9 cellular contexts compared by ENCODE assay signal in the genomic region with DNA sequence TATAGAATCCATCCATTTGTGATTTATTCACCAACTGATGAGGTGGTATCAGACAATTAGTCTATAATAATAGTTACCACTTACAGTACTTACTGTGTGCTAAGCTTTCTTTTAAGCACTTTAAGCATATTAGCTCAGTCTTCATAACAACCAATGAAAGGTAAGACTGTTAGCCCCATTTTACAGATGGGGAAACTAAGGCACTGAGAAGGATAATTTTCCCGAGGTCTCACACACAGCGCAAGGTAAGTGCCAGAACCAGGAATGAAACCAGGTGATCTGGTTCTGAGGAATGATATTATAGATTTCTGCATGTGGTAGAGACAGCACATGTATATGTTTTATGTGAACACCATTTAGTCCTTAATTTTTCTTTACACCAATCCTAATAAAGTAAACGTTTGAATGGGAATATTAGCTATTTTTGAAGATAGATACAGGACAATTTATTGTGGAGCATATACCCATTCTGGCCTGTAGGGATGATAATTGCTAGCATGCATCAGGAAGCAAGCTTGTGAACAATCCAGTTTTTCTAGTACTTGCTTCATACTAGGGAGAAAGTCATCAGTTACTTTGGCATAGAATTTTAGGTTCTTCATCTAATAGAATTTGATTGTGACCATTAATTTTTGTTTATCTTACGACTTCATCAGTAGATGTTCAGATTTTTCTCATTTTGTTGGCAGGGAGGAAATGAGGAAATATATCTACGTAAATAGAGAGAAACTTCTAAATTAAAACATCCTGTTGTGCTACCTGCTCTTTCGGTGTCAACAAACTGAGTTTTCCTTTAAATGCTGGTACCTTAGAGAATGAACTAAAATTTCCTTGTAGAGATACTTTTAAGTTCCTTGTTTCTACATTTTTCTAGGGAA. TPM values are rescaled to one million over a fixed set of nuclear protein-coding genes. Genes with fewer than 3 reads are reported as not detected.
DNase-seq lines count a peak whose midpoint lies in the region; ATAC-seq and TF ChIP-seq lines count a peak whose summit lies in the region.
"Had no signal": no experiment of that assay in that cellular context is flagged by ENCODE, and none has a peak within 500 bp of the region (broad histone marks: within the 10 kb centered on the region; RNA-seq: fewer than 3 reads in every experiment).

No MANE protein-coding gene starts in this region.

- POLR2A ChIA-PET in CD4-positive, alpha-beta memory T cell (lab: Charles Lee; ENCODE audit: partially characterized antibody) = interaction anchor here (1.0 to 2.5 kb wide), 9 partner anchors 8 to 93 kb away, joined by 3 to 22 read pairs (median 4); partner anchors contain the start of genes PABPC1L, STK4 and TOMM34

- H3K9me3 Mint-ChIP-seq in CD4-positive, alpha-beta memory T cell = no peaks in the 10 kb centered on the region
- H3K9me3 Mint-ChIP-seq in natural killer cell = no peaks in the 10 kb centered on the region

- ATAC-seq in natural killer cell (no peak), HG03045 (IDR thresholded peaks at IDR 0.05; ENCODE audit: unreplicated experiment) (no peak), GM21717 (IDR thresholded peaks at IDR 0.05; ENCODE audit: unreplicated experiment) (no peak), GM19023 (IDR thresholded peaks at IDR 0.05; ENCODE audit: unreplicated experiment) (no peak)

- no peaks in the 10 kb centered on the region for H3K27me3 Mint-ChIP-seq in CD4-positive, alpha-beta memory T cell
- no peaks in the 10 kb centered on the region for H3K27me3 Mint-ChIP-seq in natural killer cell (ENCODE audit: low read depth in 2 of 2)

- BruUV-seq in mammary epithelial cell (replicated peaks; lab: Mats Ljungman, UMichigan) = no TSS peak

- H3K4me1 Mint-ChIP-seq in CD4-positive, alpha-beta memory T cell = peaks cover 52 to 89% (median 70%) of the 10 kb centered on the region in 4 donors
- peaks cover 62 to 85% of the 10 kb centered on the region in 2 donors for H3K4me1 Mint-ChIP-seq in natural killer cell

- no peaks in the 10 kb centered on the region for H3K36me3 ChIP-seq in CD4-positive, alpha-beta memory T cell (ENCODE audit: insufficient read depth, low read length)
- H3K36me3 ChIP-seq in mammary epithelial cell (ENCODE audit: insufficient read depth, low read length) = peaks cover 18% of the 10 kb centered on the region

- H3K9ac ChIP-seq in mammary epithelial cell (ENCODE audit: insufficient read depth, low read length) = no peak overlapping the region

- peak overlapping the region; percentile 65 to 98 (median 97) for H3K4me3 Mint-ChIP-seq in CD4-positive, alpha-beta memory T cell
- peak overlapping the region; percentile 98 for H3K4me3 Mint-ChIP-seq in natural killer cell

- peak in 3 of 5 donors; percentile 24 to 34 (median 33) for DNase-seq in CD4-positive, alpha-beta memory T cell
- DNase-seq in LHCN-M2 (ENCODE audit: low read depth) = peak; percentile 15
- peak; percentile 54 for DNase-seq in mammary epithelial cell
- DNase-seq in natural killer cell = no peak
- DNase-seq in cerebellar cortex (ENCODE audit: low spot score) = no peak
- DNase-seq: erythroblast had no signal

- peak overlapping the region; percentile 82 to 97 (median 86) for H3K27ac Mint-ChIP-seq in CD4-positive, alpha-beta memory T cell
- H3K27ac Mint-ChIP-seq in natural killer cell = peak overlapping the region; percentile 93 to 97

- peaks cover 78% of the 10 kb centered on the region for H3K79me2 ChIP-seq in mammary epithelial cell (ENCODE audit: insufficient read depth, low read length)

- H3K36me3 Mint-ChIP-seq in CD4-positive, alpha-beta memory T cell = peaks cover 0 to 55% of the 10 kb centered on the region in 2 donors
- no peaks in the 10 kb centered on the region for H3K36me3 Mint-ChIP-seq in natural killer cell

- H3K4me2 ChIP-seq in mammary epithelial cell (ENCODE audit: insufficient read depth, low read depth, low read length) = peak overlapping the region; percentile 70

- CTCF ChIA-PET in CD4-positive, alpha-beta memory T cell (lab: Charles Lee; ENCODE audit: partially characterized antibody) = interaction anchor here (1.0 to 3.4 kb wide), 10 partner anchors 9 to 576 kb away, joined by 3 to 32 read pairs (median 6); partner anchors contain the start of genes PABPC1L and TOMM34
- CTCF ChIA-PET in mammary epithelial cell (lab: Charles Lee; ENCODE audit: low non-redundant PET) = interaction anchor here (0.6 kb wide), 1 partner anchor 225 kb away, joined by 3 read pairs; no protein-coding TSS in a partner anchor

- H4K20me1 ChIP-seq in mammary epithelial cell (ENCODE audit: insufficient read depth, low read length) = peaks cover 16% of the 10 kb centered on the region

- in situ Hi-C loops in mammary epithelial cell (cut with MboI; ENCODE audit: low sequenced_read_pairs in 2 of 2) = no loop called here

- peak overlapping the region; percentile 39 to 82 for H3K4me3 ChIP-seq in CD4-positive, alpha-beta memory T cell (ENCODE audit: low read length in 2 of 2)
- H3K4me3 ChIP-seq in mammary epithelial cell (replicated peaks in 1 of 3; ENCODE audit: insufficient read depth in 1 of 3, low read depth in 2 of 3, low read length in 3 of 3) = peak overlapping the region in 1 of 3 experiments; percentile 4

- no peaks in the 10 kb centered on the region for H3K9me3 ChIP-seq in CD4-positive, alpha-beta memory T cell (ENCODE audit: control insufficient read depth in 1 of 2, low read length in 2 of 2)
- no peaks in the 10 kb centered on the region for H3K9me3 ChIP-seq in mammary epithelial cell (replicated peaks; ENCODE audit: insufficient read depth, low read length)

- dilution Hi-C loops in mammary epithelial cell (cut with HindIII; ENCODE audit: low sequenced_read_pairs) = no loop called here

- TF ChIP-seq CTCF in mammary epithelial cell (conservative IDR thresholded peaks at IDR 0.05 in 1 of 2, IDR thresholded peaks at IDR 0.05 in 1 of 2; ENCODE audit: extremely low read depth in 1 of 2, insufficient read depth in 1 of 2, low read depth in 1 of 2, low read length in 2 of 2) (peak; percentile 54 to 55), natural killer cell (IDR thresholded peaks at IDR 0.05) (no peak)

- H3K4me1 ChIP-seq in CD4-positive, alpha-beta memory T cell (ENCODE audit: insufficient read depth, low read length) = peaks cover 81% of the 10 kb centered on the region
- H3K4me1 ChIP-seq in mammary epithelial cell (ENCODE audit: insufficient read depth, low read length) = peaks cover 19% of the 10 kb centered on the region

- WGBS in mammary epithelial cell (ENCODE audit: low coverage, missing lambda C conversion rate) = 58% methylated on average over 6 of the region's 6 CpGs

- intact Hi-C loops in CD4-positive, alpha-beta memory T cell (cut with micrococcal nuclease) = loop anchor here (1.0 to 10.0 kb wide), 4 partner anchors 21 to 1799 kb away; partner anchors contain the start of genes SERINC3, SRSF6 and TP53RK
- intact Hi-C loops in mammary epithelial cell (cut with micrococcal nuclease) (loop anchor here (5.0 kb wide), 1 partner anchor 79 kb away; the partner anchor contains the start of gene STK4), natural killer cell (cut with micrococcal nuclease) (loop anchor here (10.0 kb wide), 1 partner anchor 126 kb away; no protein-coding TSS in a partner anchor)

- no peak overlapping the region for H2AFZ ChIP-seq in mammary epithelial cell (ENCODE audit: low read depth, low read length)

- H3K27me3 ChIP-seq in CD4-positive, alpha-beta memory T cell (ENCODE audit: insufficient read depth, low read length) = no peaks in the 10 kb centered on the region
- H3K27me3 ChIP-seq in mammary epithelial cell (ENCODE audit: insufficient read depth, low read length) = no peaks in the 10 kb centered on the region

- peak overlapping the region; percentile 85 for H3K27ac ChIP-seq in CD4-positive, alpha-beta memory T cell (ENCODE audit: low read depth, low read length)
- no peak overlapping the region for H3K27ac ChIP-seq in mammary epithelial cell (ENCODE audit: insufficient read depth, low read depth, low read length)

RNA-seq across cellular contexts. Expression of gene YWHAB, which starts 3.0 kb away (rescaled TPM):
- total RNA-seq in CD4-positive, alpha-beta memory T cell = 100 to 1,000 TPM; 245 to 262 TPM
- 100 to 1,000 TPM; 554 to 616 TPM for polyA plus RNA-seq in CD4-positive, alpha-beta memory T cell
- total RNA-seq in LHCN-M2 (2014; rRNA removed) = 82.3 and 95.3 TPM in 2 replicates
- 152 TPM for polyA plus RNA-seq in LHCN-M2 (2012)
- total RNA-seq in mammary epithelial cell = 100 to 1,000 TPM; 100 to 238 TPM
- 150 TPM for polyA plus RNA-seq in mammary epithelial cell
- 117 TPM for polyA minus RNA-seq in mammary epithelial cell
- 100 to 1,000 TPM; 137 to 199 (median 179) TPM for total RNA-seq in natural killer cell

RNA-seq across cellular contexts. Expression of gene PABPC1L, which starts 21.4 kb away (rescaled TPM):
- total RNA-seq in CD4-positive, alpha-beta memory T cell = 10 to 100 TPM; 46.5 to 50.0 TPM
- under 1 TPM in 1 of 2 donors, not detected in 1; 0.42 TPM for polyA plus RNA-seq in CD4-positive, alpha-beta memory T cell
- total RNA-seq in LHCN-M2 (2014; rRNA removed) (7.4 and 11.1 TPM in 2 replicates), mammary epithelial cell (10 to 100 TPM in 1 of 2 donors, 1 to 10 TPM in 1; 9.7 to 62.7 TPM), natural killer cell (10 to 100 TPM; 31.7 to 64.9 (median 48.1) TPM)
- 6.6 TPM for polyA plus RNA-seq in LHCN-M2 (2012)
- polyA plus RNA-seq in mammary epithelial cell = 32.6 TPM
- polyA minus RNA-seq in mammary epithelial cell = 16.2 TPM

Comparison
In these comparisons a context has a peak if more than half of its experiments do, and no peak if none do; other contexts are left out.
1. DNase-seq: peak in CD4-positive, alpha-beta memory T cell (3 of 5), LHCN-M2 (single experiment) and mammary epithelial cell (single experiment); none in natural killer cell (single experiment) and cerebellar cortex (single experiment).